In the genomic region with DNA sequence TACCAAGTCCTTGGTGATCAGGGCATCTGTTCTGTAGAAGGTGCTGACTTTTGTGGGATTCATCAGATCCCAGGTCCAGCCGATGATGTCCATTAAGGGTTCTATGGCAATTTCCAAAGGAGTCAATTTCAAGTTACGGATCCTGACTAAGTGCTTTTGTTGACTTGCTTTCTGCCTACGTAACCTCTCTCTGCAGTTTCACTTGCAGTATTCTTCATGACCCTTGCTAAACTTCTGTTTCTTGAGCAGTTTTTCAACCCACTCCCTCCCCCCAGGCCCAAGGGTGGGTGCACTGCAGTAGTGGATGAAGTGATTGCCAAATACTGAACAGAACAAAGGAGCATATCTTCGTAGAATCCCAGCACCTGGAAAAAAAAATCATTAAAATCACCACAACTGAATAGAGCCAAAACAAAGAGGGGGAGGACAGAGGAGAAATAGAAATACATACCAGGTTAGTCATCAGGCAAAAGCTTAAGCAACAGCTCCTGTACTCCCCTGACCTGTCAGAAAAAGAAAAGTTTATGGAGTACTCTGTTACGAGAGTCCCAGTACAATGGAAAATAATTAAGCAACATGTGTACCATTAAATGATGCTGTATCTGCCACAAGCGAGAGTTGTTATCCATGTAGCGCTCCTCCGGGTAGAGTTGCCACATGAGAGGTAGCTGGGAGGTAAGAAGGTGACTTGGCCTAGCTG, we compare ENCODE assay signal across 11 cellular contexts. TPM values are rescaled to one million over a fixed set of nuclear protein-coding genes. Genes with fewer than 3 reads are reported as not detected.
A peak's percentile ranks its signal among the peaks of the same experiment; 100 is the strongest.
DNase-seq lines count a peak whose midpoint lies in the region; ATAC-seq and TF ChIP-seq lines count a peak whose summit lies in the region.
"Had no signal": no experiment of that assay in that cellular context is flagged by ENCODE, and none has a peak within 500 bp of the region (broad histone marks: within the 10 kb centered on the region; RNA-seq: fewer than 3 reads in every experiment).

No MANE protein-coding gene starts in this region.

- no peaks in the 10 kb centered on the region for H3K27me3 ChIP-seq in psoas muscle (ENCODE audit: insufficient read depth in 3 of 3, low read length in 2 of 3)
- H3K27me3 ChIP-seq: left lung had no signal

- peaks cover 7% of the 10 kb centered on the region for H3K4me1 ChIP-seq in psoas muscle

- H3K4me3 ChIP-seq in cardiac fibroblast (replicated peaks in 1 of 2; ENCODE audit: low read depth in 2 of 2, low read length in 2 of 2) = no peak overlapping the region
- H3K4me3 ChIP-seq in psoas muscle = no peak overlapping the region
- H3K4me3 ChIP-seq: left lung had no signal

- H3K9me3 ChIP-seq in psoas muscle = no peaks in the 10 kb centered on the region
- H3K9me3 ChIP-seq: left lung had no signal

- ATAC-seq in psoas muscle (peak in 3 of 4 donors; percentile 61 to 68 (median 66)), HG03196 (IDR thresholded peaks at IDR 0.05; ENCODE audit: unreplicated experiment) (no peak)
- ATAC-seq: left lung had no signal

- DNase-seq in HT1080 (ENCODE audit: low read depth) (peak; percentile 53), cardiac fibroblast (ENCODE audit: low read depth in 2 of 2) (peak; percentile 62 to 71), psoas muscle (no peak), NAMALWA (ENCODE audit: low spot score) (no peak), NCI-H1694 treated with DMSO at 0.1 percent for 48 hours (lab: John Stamatoyannopoulos, UW) (no peak)
- DNase-seq: DND-41; KBM-7; left lung; nucleus accumbens; stimulated activated CD4-positive, alpha-beta T cell treated with anti-CD3 and anti-CD28 coated beads, Interleukin-4, amount 100 ng/mL, for 1 hour had no signal

- WGBS in psoas muscle, 3 donors = 86 to 88% (median 86%) methylated on average over 8 of the region's 8 CpGs

- H3K36me3 ChIP-seq in psoas muscle (ENCODE audit: insufficient read depth in 1 of 2, low read depth in 1 of 2) = peaks cover 0 to 17% of the 10 kb centered on the region in 2 donors
- H3K36me3 ChIP-seq: left lung had no signal

- intact Hi-C loops in psoas muscle (cut with DNase I) = no loop called here

- TF ChIP-seq CTCF in cardiac fibroblast (IDR thresholded peaks at IDR 0.05; ENCODE audit: low read depth, low read length) (no peak), psoas muscle (IDR thresholded peaks at IDR 0.05) (no peak)

- H3K27ac ChIP-seq in psoas muscle = no peak overlapping the region
- H3K27ac ChIP-seq: left lung had no signal

RNA-seq across cellular contexts. Expression of gene CMC4, which starts 5.8 kb away (rescaled TPM):
- total RNA-seq in HT1080 (2014; rRNA removed; shearing (Covaris generic)) = 10.0 and 12.5 TPM in 2 replicates
- polyA plus RNA-seq in HT1080 (2015; cell fraction: cytosol; rRNA removed) = 9.1 and 11.3 TPM in 2 replicates
- polyA plus RNA-seq in HT1080 (2015; cell fraction: nucleus; rRNA removed) = 4.5 and 7.0 TPM in 2 replicates
- total RNA-seq in psoas muscle = 10 to 100 TPM in 2 of 4 donors, 1 to 10 TPM in 2; 6.2 to 13.0 (median 10.8) TPM
- 10 to 100 TPM; 12.5 to 23.9 (median 19.2) TPM for polyA plus RNA-seq in psoas muscle

RNA-seq across cellular contexts. Expression of gene MTCP1, which starts 5.8 kb away (rescaled TPM):
- total RNA-seq in HT1080 (2014; rRNA removed; shearing (Covaris generic)) = 2.9 and 10.0 TPM in 2 replicates
- 2.0 and 4.0 TPM in 2 replicates for polyA plus RNA-seq in HT1080 (2015; cell fraction: cytosol; rRNA removed)
- polyA plus RNA-seq in HT1080 (2015; cell fraction: nucleus; rRNA removed) = 15.0 and 21.9 TPM in 2 replicates
- total RNA-seq in psoas muscle = 10 to 100 TPM; 10.5 to 22.9 (median 18.0) TPM
- polyA plus RNA-seq in psoas muscle = 1 to 10 TPM; 2.3 to 6.2 (median 6.0) TPM

RNA-seq across cellular contexts. Expression of gene BRCC3, which starts 6.1 kb away (rescaled TPM):
- total RNA-seq in HT1080 (2014; rRNA removed; shearing (Covaris generic)) = 15.0 and 16.2 TPM in 2 replicates
- polyA plus RNA-seq in HT1080 (2015; cell fraction: cytosol; rRNA removed) = 14.8 and 18.2 TPM in 2 replicates
- polyA plus RNA-seq in HT1080 (2015; cell fraction: nucleus; rRNA removed) = 13.0 and 13.9 TPM in 2 replicates
- total RNA-seq in psoas muscle = 10 to 100 TPM; 12.9 to 16.8 (median 15.2) TPM
- 10 to 100 TPM in 1 of 3 donors, 1 to 10 TPM in 2; 7.3 to 18.2 (median 8.4) TPM for polyA plus RNA-seq in psoas muscle

RNA-seq across cellular contexts. Expression of gene FUNDC2, which starts 38.5 kb away (rescaled TPM):
- total RNA-seq in HT1080 (2014; rRNA removed; shearing (Covaris generic)) = 44.9 and 46.5 TPM in 2 replicates
- 37.1 and 43.5 TPM in 2 replicates for polyA plus RNA-seq in HT1080 (2015; cell fraction: cytosol; rRNA removed)
- 20.4 and 23.8 TPM in 2 replicates for polyA plus RNA-seq in HT1080 (2015; cell fraction: nucleus; rRNA removed)
- 100 to 1,000 TPM; 258 to 318 (median 275) TPM for total RNA-seq in psoas muscle
- 100 to 1,000 TPM; 386 to 441 (median 416) TPM for polyA plus RNA-seq in psoas muscle

RNA-seq across cellular contexts. Expression of gene F8, which starts 42.7 kb away (rescaled TPM):
- total RNA-seq in HT1080 (2014; rRNA removed; shearing (Covaris generic)) = 0.33 and 0.69 TPM in 2 replicates
- 2.5 TPM in 2 replicates for polyA plus RNA-seq in HT1080 (2015; cell fraction: cytosol; rRNA removed)
- polyA plus RNA-seq in HT1080 (2015; cell fraction: nucleus; rRNA removed) = 0.90 and 1.8 TPM in 2 replicates
- 10 to 100 TPM; 13.5 to 31.7 (median 22.1) TPM for total RNA-seq in psoas muscle
- 10 to 100 TPM; 14.1 to 17.6 (median 15.8) TPM for polyA plus RNA-seq in psoas muscle

Comparison
In these comparisons a context has a peak if more than half of its experiments do, and no peak if none do; other contexts are left out.
1. DNase-seq: peak in HT1080 (single experiment) and cardiac fibroblast (2 of 2); none in psoas muscle (0 of 2), NAMALWA (single experiment) and NCI-H1694 treated with DMSO at 0.1 percent for 48 hours (single experiment).